ENCODE assay signal across 23 cellular contexts in the genomic region with DNA sequence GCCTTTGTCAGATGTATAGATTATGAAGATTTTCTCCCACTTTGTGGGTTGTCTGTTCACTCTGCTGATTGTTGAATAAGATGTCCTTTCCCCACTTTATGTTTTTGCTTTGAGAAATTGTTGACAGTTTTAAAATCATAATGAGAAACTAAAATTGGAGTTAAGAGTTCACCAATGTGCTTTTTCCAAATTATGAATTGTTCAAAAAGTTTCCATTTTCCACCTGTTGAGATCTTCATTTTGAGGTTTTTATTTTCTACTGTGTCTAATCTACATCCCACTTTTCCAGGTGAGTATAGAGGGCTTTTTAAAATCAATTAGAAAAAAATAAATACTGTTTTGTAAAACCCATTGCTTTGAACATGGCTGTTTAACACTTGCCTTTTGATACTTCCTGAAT.
"Had no signal": no experiment of that assay in that cellular context is flagged by ENCODE, and none has a peak within 500 bp of the region (broad histone marks: within the 10 kb centered on the region; RNA-seq: fewer than 3 reads in every experiment).

No MANE protein-coding gene starts in this region.

- H3K4me3 ChIP-seq: colonic mucosa, dorsolateral prefrontal cortex, lower lobe of right lung, pancreas, stomach, suprapubic skin, tibial nerve had no signal

- H3K9me3 Mint-ChIP-seq: activated T-cell treated with anti-CD3 and anti-CD28 coated beads, Interleukin-2, amount 50 U/mL, for 72 hours; effector memory CD8-positive, alpha-beta T cell; nephron progenitor cell had no signal

- DNase-seq: activated CD4-positive, alpha-beta T cell treated with anti-CD3 and anti-CD28 coated beads, Interleukin-2, amount 50 U/mL, for 1 hour; activated CD4-positive, CD25-positive, alpha-beta regulatory T cell treated with anti-CD3 and anti-CD28 coated beads, Interleukin-2, amount 50 U/mL, for 72 hours; activated CD8-positive, alpha-beta memory T cell treated with anti-CD3 and anti-CD28 coated beads, Interleukin-2, amount 50 U/mL, for 48 hours; activated effector memory CD4-positive, alpha-beta T cell treated with anti-CD3 and anti-CD28 coated beads, Interleukin-2, amount 50 U/mL, for 16 hours; activated naive CD4-positive, alpha-beta T cell treated with anti-CD3 and anti-CD28 coated beads, Interleukin-2, amount 50 U/mL, for 16 hours; activated T-cell treated with anti-CD3 and anti-CD28 coated beads, Interleukin-2, amount 50 U/mL, for 72 hours; colonic mucosa; dorsolateral prefrontal cortex; effector memory CD8-positive, alpha-beta T cell; foreskin melanocyte; lower lobe of right lung; nephron progenitor cell; pancreas; right cardiac atrium; stimulated activated CD4-positive, alpha-beta T cell treated with anti-CD3 and anti-CD28 coated beads, Interleukin-1b, Interleukin-23, amount 100 ng/mL, for 48 hours; stomach had no signal

- H3K27me3 Mint-ChIP-seq: effector memory CD8-positive, alpha-beta T cell had no signal

- H3K4me1 Mint-ChIP-seq: nephron progenitor cell had no signal

- FAIRE-seq: astrocyte, endothelial cell of umbilical vein, pancreas had no signal

- ATAC-seq: activated T-cell treated with anti-CD3 and anti-CD28 coated beads, Interleukin-2, amount 50 U/mL, for 72 hours; effector memory CD8-positive, alpha-beta T cell; esophagus mucosa; left lobe of liver; lower lobe of right lung; pancreas; right cardiac atrium had no signal

- H3K36me3 ChIP-seq: colonic mucosa had no signal

- H3K9me3 ChIP-seq: colonic mucosa, lower lobe of right lung, pancreas, stomach, suprapubic skin, tibial nerve had no signal

- H3K27me3 ChIP-seq: colonic mucosa, dorsolateral prefrontal cortex, pancreas, stomach, suprapubic skin, tibial nerve had no signal

- H3K4me1 ChIP-seq: colonic mucosa, lower lobe of right lung, pancreas, suprapubic skin, tibial nerve had no signal

- H3K27ac Mint-ChIP-seq: activated T-cell treated with anti-CD3 and anti-CD28 coated beads, Interleukin-2, amount 50 U/mL, for 72 hours; nephron progenitor cell had no signal

- H3K27ac ChIP-seq: colonic mucosa, dorsolateral prefrontal cortex, lower lobe of right lung, pancreas, stomach, suprapubic skin, tibial nerve, VCaP had no signal

- H3K4me3 Mint-ChIP-seq: activated T-cell treated with anti-CD3 and anti-CD28 coated beads, Interleukin-2, amount 50 U/mL, for 72 hours; effector memory CD8-positive, alpha-beta T cell; nephron progenitor cell had no signal
